ENCODE assay signal across 1 cellular context in genomic region chr1:97017895-97018294, GRCh38.
TF ChIP-seq lines count a peak whose summit lies in the region.

No MANE protein-coding gene starts in this region.

TF ChIP-seq in SK-N-SH treated with all-trans-retinoic acid at 6 μM for 48 hours, 23 proteins besides CTCF, POLR2A, EP300 and RAD21 (continued from another document):
- TF ChIP-seq TSHZ2 (CRISPR knock-in tag; IDR thresholded peaks at IDR 0.05) = no peak
- no peak for TF ChIP-seq PATZ1 (CRISPR knock-in tag; IDR thresholded peaks at IDR 0.05; ENCODE audit: borderline replicate concordance)
- no peak for TF ChIP-seq TCF4 (CRISPR knock-in tag; IDR thresholded peaks at IDR 0.05; ENCODE audit: borderline replicate concordance)
- no peak for TF ChIP-seq ZFP30 (CRISPR knock-in tag; IDR thresholded peaks at IDR 0.05)
